Comparison of ENCODE assay signal across 21 cellular contexts in the genomic region with DNA sequence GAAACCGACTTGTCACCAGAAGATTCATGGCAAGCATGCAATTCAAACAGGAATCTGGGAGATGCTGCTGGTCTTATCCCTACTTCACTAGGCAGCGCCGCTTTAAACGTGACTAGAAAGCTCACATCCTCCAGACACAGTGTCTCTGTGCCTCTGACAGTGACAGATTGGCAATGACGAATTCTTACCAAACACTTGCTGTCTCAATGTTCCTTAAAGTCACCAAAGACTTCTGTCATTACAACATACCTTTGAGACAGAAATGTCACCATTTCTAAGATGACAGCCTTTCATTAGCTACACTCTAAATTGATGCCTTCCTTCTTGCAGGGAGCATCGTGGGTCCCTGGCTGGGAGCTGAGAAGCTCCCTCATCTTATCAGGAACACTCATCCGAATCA.
DNase-seq lines count a peak whose midpoint lies in the region; ATAC-seq and TF ChIP-seq lines count a peak whose summit lies in the region.
"Had no signal": no experiment of that assay in that cellular context is flagged by ENCODE, and none has a peak within 500 bp of the region (broad histone marks: within the 10 kb centered on the region; RNA-seq: fewer than 3 reads in every experiment).

No MANE protein-coding gene starts in this region.

- H3K9me3 ChIP-seq in A673 (ENCODE audit: low read depth, low read length, poor library complexity, severe bottlenecking) = no peaks in the 10 kb centered on the region

- no peak overlapping the region for H3K27ac Mint-ChIP-seq in MCF 10A (ENCODE audit: low read depth, unreplicated experiment)

- H3K36me3 Mint-ChIP-seq in MCF 10A (ENCODE audit: insufficient read depth, unreplicated experiment) = no peaks in the 10 kb centered on the region

- no peak overlapping the region for H3K4me3 Mint-ChIP-seq in MCF 10A (ENCODE audit: unreplicated experiment)

- H3K9me3 Mint-ChIP-seq in MCF 10A (ENCODE audit: unreplicated experiment) = no peaks in the 10 kb centered on the region

- no peaks in the 10 kb centered on the region for H3K36me3 ChIP-seq in A673 (ENCODE audit: insufficient read depth, low read length, poor library complexity, severe bottlenecking)

- no peaks in the 10 kb centered on the region for H3K4me1 ChIP-seq in A673 (ENCODE audit: insufficient read depth, low read length, poor library complexity, severe bottlenecking)

- H3K27ac ChIP-seq in A673 (ENCODE audit: low read depth, low read length, poor library complexity, severe bottlenecking) = no peak overlapping the region
- H3K27ac ChIP-seq: C4-2B, GM23248, RWPE1 had no signal

- no peaks in the 10 kb centered on the region for H3K27me3 ChIP-seq in A673 (replicated peaks; ENCODE audit: insufficient read depth, low read depth, low read length, poor library complexity)

- H3K4me1 Mint-ChIP-seq in MCF 10A (ENCODE audit: insufficient read depth, unreplicated experiment) = no peaks in the 10 kb centered on the region

- intact Hi-C loops in A673 (cut with micrococcal nuclease; ENCODE audit: unreplicated experiment) (no loop called here), MCF 10A (cut with micrococcal nuclease) (no loop called here)

- H3K27me3 Mint-ChIP-seq in MCF 10A (ENCODE audit: insufficient read depth, unreplicated experiment) = no peaks in the 10 kb centered on the region

- POLR2A ChIA-PET in A673 (lab: Charles Lee; ENCODE audit: low non-redundant PET) (no interaction called here), MCF 10A (lab: Yijun Ruan, JAX) (interaction anchor here (0.8 kb wide), 1 partner anchor 12 kb away, joined by 3 read pairs; no protein-coding TSS in a partner anchor)

- ATAC-seq in HG02970 (IDR thresholded peaks at IDR 0.05; ENCODE audit: low FRiP score, unreplicated experiment) (no peak), HG03095 (IDR thresholded peaks at IDR 0.05; ENCODE audit: unreplicated experiment) (no peak), HG03280 (IDR thresholded peaks at IDR 0.05; ENCODE audit: unreplicated experiment) (no peak)
- ATAC-seq: HCT116, PC-3 had no signal

- BruUV-seq in A673 (replicated peaks; lab: Mats Ljungman, UMichigan) (no TSS peak), MCF 10A (replicated peaks; lab: Mats Ljungman, UMichigan) (no TSS peak)

- no peak for TF ChIP-seq CTCF in A673 (conservative IDR thresholded peaks at IDR 0.05; ENCODE audit: low read depth, low read length)
- no peak for TF ChIP-seq CTCF in MCF 10A (IDR thresholded peaks at IDR 0.05; ENCODE audit: unreplicated experiment)

- CTCF ChIA-PET in A673 (lab: Charles Lee) = no interaction called here
- CTCF ChIA-PET in MCF 10A (lab: Yijun Ruan, JAX) = no interaction called here

- DNase-seq in A673 (ENCODE audit: low spot score) (peak; percentile 21), M059J (ENCODE audit: low read depth) (peak; percentile 7), SK-N-DZ (ENCODE audit: low spot score) (peak; percentile 2), islet precursor cell (peak; percentile 77), MCF 10A (ENCODE audit: unreplicated experiment) (no peak)
- DNase-seq: DMS 273 treated with DMSO at 0.1 percent for 48 hours; GM23248; Kasumi-1; NCI-H1436 treated with DMSO at 0.1 percent for 48 hours; NCI-H2081; NCI-H226; NCI-H524 treated with DMSO at 0.1 percent for 48 hours; NK-92 treated with Interleukin-12 subunit alpha and Interleukin-12 subunit beta, amount 100 ng/mL, for 24 hours; PC-3; SW 1271 had no signal

- no peak overlapping the region for H3K4me3 ChIP-seq in A673 (ENCODE audit: low read depth, low read length, poor library complexity, severe bottlenecking)
- H3K4me3 ChIP-seq: GM23248 had no signal
